Comparison of ENCODE assay signal across 9 cellular contexts in the genomic region with DNA sequence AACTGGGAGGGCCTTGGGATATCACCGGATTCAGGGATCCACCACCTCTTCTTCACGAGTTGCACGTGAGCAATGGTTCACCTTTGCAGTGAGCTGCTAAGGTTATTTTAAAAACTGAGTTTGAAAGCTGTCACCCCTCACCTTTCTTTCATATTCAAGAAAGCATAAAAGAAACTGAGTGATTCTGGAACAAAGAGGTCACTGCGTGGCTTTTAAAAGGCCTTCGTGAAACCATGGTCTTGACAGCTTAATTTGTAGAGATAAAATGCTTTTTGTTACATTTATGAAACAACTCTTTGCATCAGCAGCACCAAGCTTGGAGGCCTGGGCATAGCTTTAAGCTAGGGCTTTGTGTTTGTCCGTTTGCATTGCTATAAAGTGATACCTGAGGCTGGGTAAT.
"Had no signal": no experiment of that assay in that cellular context is flagged by ENCODE, and none has a peak within 500 bp of the region (broad histone marks: within the 10 kb centered on the region; RNA-seq: fewer than 3 reads in every experiment).

No MANE protein-coding gene starts in this region.

- DNase-seq: IMR-90, KBM-7, KG1 had no signal

- H3K9ac ChIP-seq: KMS-11 had no signal

- H3K4me3 Mint-ChIP-seq: IgD-negative memory B cell had no signal

- FAIRE-seq: HepG2, HTR-8/SVneo, K562 had no signal

- H3K4me3 ChIP-seq: K562 had no signal

- H3K4me2 ChIP-seq: KMS-11 had no signal

- ATAC-seq: HepG2, K562 had no signal

- H3K27ac ChIP-seq: HL-60, KMS-11 had no signal

- H3K36me3 Mint-ChIP-seq: IgD-negative memory B cell had no signal
